ENCODE assay signal across 9 cellular contexts in the genomic region with DNA sequence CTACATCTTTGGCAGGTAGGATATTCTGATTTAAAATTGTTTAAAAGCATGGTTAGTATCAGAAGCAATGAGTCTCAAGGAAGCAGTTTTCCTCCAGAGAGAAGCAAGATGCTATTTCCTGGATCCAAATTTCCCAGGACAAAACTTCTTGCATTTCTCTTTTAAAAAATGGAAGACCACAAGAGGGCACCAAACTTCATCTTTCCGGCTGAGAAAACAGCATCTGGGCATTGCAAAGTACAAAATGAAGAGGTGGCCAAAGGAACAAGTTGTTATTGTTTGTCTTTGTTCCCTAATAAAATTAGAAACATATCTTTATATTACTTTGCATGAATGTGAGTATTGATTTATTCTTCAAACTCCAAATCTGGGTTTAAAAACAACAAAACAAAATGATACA.
DNase-seq lines count a peak whose midpoint lies in the region; ATAC-seq and TF ChIP-seq lines count a peak whose summit lies in the region.
"Had no signal": no experiment of that assay in that cellular context is flagged by ENCODE, and none has a peak within 500 bp of the region (broad histone marks: within the 10 kb centered on the region; RNA-seq: fewer than 3 reads in every experiment).

No MANE protein-coding gene starts in this region.

- peaks cover 16% of the 10 kb centered on the region for H3K4me1 ChIP-seq in hepatocyte (ENCODE audit: insufficient read depth)
- H3K4me1 ChIP-seq in stomach = peaks cover 0 to 29% (median 10%) of the 10 kb centered on the region in 4 donors

- no peak overlapping the region for H2AFZ ChIP-seq in hepatocyte

- WGBS in hepatocyte (ENCODE audit: low lambda C conversion rate, missing lambda C conversion rate) = 6% methylated on average over 1 of the region's 1 CpG
- 0 to 5% (median 2%) methylated on average over 1 of the region's 1 CpG for WGBS in stomach, 5 donors
- WGBS in lower leg skin, 2 donors = 0% methylated on average over 1 of the region's 1 CpG

- no peak for TF ChIP-seq EP300 in stomach (IDR thresholded peaks at IDR 0.05)

- no peaks in the 10 kb centered on the region for H3K9me2 ChIP-seq in hepatocyte (replicated peaks; ENCODE audit: insufficient read depth)

- H3K4me2 ChIP-seq in hepatocyte = no peak overlapping the region
- H3K4me2 ChIP-seq: BLaER1 treated with 17β-estradiol and CSF1 and Interleukin-3, amounts not matched to agents 10 nM and 100 nM had no signal

- intact Hi-C loops in stomach (cut with DNase I; ENCODE audit: low total_unique reads) = loop anchor here (5.0 kb wide), 1 partner anchor 229 kb away; no protein-coding TSS in a partner anchor
- intact Hi-C loops in lower leg skin (cut with DNase I; ENCODE audit: low total_unique reads) = loop anchor here (10.0 kb wide), 1 partner anchor 232 kb away; no protein-coding TSS in a partner anchor

- H3K36me3 ChIP-seq in hepatocyte (replicated peaks; ENCODE audit: insufficient read depth, low read depth) (no peaks in the 10 kb centered on the region), stomach (no peaks in the 10 kb centered on the region)
- H3K36me3 ChIP-seq: BLaER1 treated with 17β-estradiol and CSF1 and Interleukin-3, amounts not matched to agents 10 nM and 100 nM had no signal

- ATAC-seq in HG03280 (IDR thresholded peaks at IDR 0.05; ENCODE audit: unreplicated experiment) = no peak

- no peaks in the 10 kb centered on the region for H3K27me3 ChIP-seq in hepatocyte
- H3K27me3 ChIP-seq in stomach = no peaks in the 10 kb centered on the region
- H3K27me3 ChIP-seq: BLaER1 treated with 17β-estradiol and CSF1 and Interleukin-3, amounts not matched to agents 10 nM and 100 nM had no signal

- DNase-seq in DMS79 treated with DMSO at 0.1 percent for 48 hours (lab: John Stamatoyannopoulos, UW) = peak; percentile 31
- no peak for DNase-seq in DMS79 (lab: John Stamatoyannopoulos, UW)
- peak; percentile 51 to 71 for DNase-seq in Kasumi-1 (lab: John Stamatoyannopoulos, UW)
- DNase-seq in hepatocyte (ENCODE audit: low spot score) = peak; percentile 70
- DNase-seq in stomach = no peak
- DNase-seq in lower leg skin (ENCODE audit: low spot score in 2 of 2) = no peak

- H3K4me3 ChIP-seq in WI38 (ENCODE audit: low read depth, low read length) = no peak overlapping the region
- no peak overlapping the region for H3K4me3 ChIP-seq in hepatocyte
- no peak overlapping the region for H3K4me3 ChIP-seq in stomach
- no peak overlapping the region for H3K4me3 ChIP-seq in lower leg skin (ENCODE audit: low read depth, poor library complexity, severe bottlenecking)
- H3K4me3 ChIP-seq: BLaER1 treated with 17β-estradiol and CSF1 and Interleukin-3, amounts not matched to agents 10 nM and 100 nM had no signal

- peak; percentile 39 for TF ChIP-seq CTCF in WI38 (IDR thresholded peaks at IDR 0.05; ENCODE audit: low read depth, low read length)
- TF ChIP-seq CTCF in hepatocyte (IDR thresholded peaks at IDR 0.05; ENCODE audit: poor library complexity) = peak; percentile 85
- TF ChIP-seq CTCF in stomach (IDR thresholded peaks at IDR 0.05) = peak in 4 of 7 experiments; percentile 35 to 64 (median 56)
- TF ChIP-seq CTCF in lower leg skin (IDR thresholded peaks at IDR 0.05) = no peak

- H4K20me1 ChIP-seq in hepatocyte (ENCODE audit: insufficient read depth, poor library complexity, severe bottlenecking) = no peaks in the 10 kb centered on the region
- H4K20me1 ChIP-seq: BLaER1 treated with 17β-estradiol and CSF1 and Interleukin-3, amounts not matched to agents 10 nM and 100 nM had no signal

- H3K27ac ChIP-seq in hepatocyte (no peak overlapping the region), stomach (no peak overlapping the region)
- H3K27ac ChIP-seq: BLaER1 treated with 17β-estradiol and CSF1 and Interleukin-3, amounts not matched to agents 10 nM and 100 nM had no signal

- H3K9me3 ChIP-seq in hepatocyte (ENCODE audit: low read depth) = no peaks in the 10 kb centered on the region
- no peaks in the 10 kb centered on the region for H3K9me3 ChIP-seq in stomach

- H3K79me2 ChIP-seq in hepatocyte = no peaks in the 10 kb centered on the region

- no peak for TF ChIP-seq POLR2A in stomach (IDR thresholded peaks at IDR 0.05)
- TF ChIP-seq POLR2A in lower leg skin (IDR thresholded peaks at IDR 0.05) = no peak

Comparison
In these comparisons a context has a peak if more than half of its experiments do, and no peak if none do; other contexts are left out.
1. DNase-seq: peak in DMS79 treated with DMSO at 0.1 percent for 48 hours (single experiment), Kasumi-1 (2 of 2) and hepatocyte (single experiment); none in DMS79 (single experiment), stomach (single experiment) and lower leg skin (0 of 2).
2. CTCF ChIP-seq: peak in WI38 (single experiment), hepatocyte (single experiment) and stomach (4 of 7); none in lower leg skin (0 of 3).